Comparison of ENCODE assay signal across 9 cellular contexts in the genomic region with DNA sequence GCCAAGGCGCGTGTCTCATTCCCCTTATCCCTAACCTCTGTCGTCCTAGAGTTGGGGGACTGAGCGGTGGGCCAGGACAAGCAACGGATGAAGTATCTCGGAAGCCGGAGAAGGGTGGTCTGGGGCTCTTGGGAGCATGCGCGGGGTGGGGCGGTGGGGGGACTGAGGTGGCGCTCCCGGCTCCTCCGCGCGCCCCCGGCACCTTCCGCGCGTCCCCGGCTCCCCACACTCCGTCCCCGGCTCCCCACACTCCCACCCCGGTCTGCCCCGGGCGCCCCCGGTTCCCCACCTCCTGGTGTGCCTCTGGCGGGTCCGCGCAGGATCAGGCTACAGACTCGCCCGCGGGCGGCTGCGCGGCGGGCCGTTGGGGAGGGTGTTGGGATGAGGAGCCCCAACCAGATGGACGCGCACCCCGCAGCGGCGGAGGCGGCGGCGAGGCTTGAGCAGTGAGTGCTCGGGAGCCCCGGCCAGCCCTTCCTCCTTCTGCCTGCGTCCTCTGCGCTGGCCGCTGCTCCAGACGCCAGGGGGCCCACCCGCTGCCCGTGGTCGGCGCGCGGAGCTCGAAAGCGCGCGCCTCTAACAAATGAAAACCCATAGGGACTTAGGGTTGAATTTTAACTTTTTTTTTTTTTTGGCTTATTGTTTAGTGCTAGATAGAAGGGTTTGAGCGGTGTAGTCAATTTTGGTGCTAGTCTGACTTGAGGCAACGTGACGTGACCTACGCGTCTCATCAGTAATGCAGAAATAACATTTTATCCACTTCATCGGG. TPM values are rescaled to one million over a fixed set of nuclear protein-coding genes. Genes with fewer than 3 reads are reported as not detected.
DNase-seq lines count a peak whose midpoint lies in the region; ATAC-seq and TF ChIP-seq lines count a peak whose summit lies in the region.
"Had no signal": no experiment of that assay in that cellular context is flagged by ENCODE, and none has a peak within 500 bp of the region (broad histone marks: within the 10 kb centered on the region; RNA-seq: fewer than 3 reads in every experiment).

No MANE protein-coding gene starts in this region.

- intact Hi-C loops in body of pancreas (cut with DNase I) = no loop called here
- intact Hi-C loops in testis (cut with DNase I; ENCODE audit: low total_unique reads) = no loop called here

- H3K9me2 ChIP-seq in Loucy (replicated peaks; ENCODE audit: low read depth, low read length) = no peaks in the 10 kb centered on the region

- H3K27me3 ChIP-seq in Loucy (ENCODE audit: insufficient read depth, low read length, poor library complexity, severe bottlenecking) (peaks cover 10% of the 10 kb centered on the region), body of pancreas (peaks cover 0 to 5% of the 10 kb centered on the region in 2 donors), testis (no peaks in the 10 kb centered on the region)

- WGBS in body of pancreas, 2 donors = 3 to 8% methylated on average over 32 to 67 of the region's 67 CpGs
- WGBS in testis, 2 donors = 4% methylated on average over 36 to 66 of the region's 67 CpGs

- H3K4me3 ChIP-seq in Loucy (ENCODE audit: low read length, poor library complexity, severe bottlenecking) (peak overlapping the region; percentile 69), body of pancreas (no peak overlapping the region), testis (peak overlapping the region; percentile 44 to 64)

- peak overlapping the region; percentile 80 for H3K4me2 ChIP-seq in Loucy (ENCODE audit: low read depth, low read length, poor library complexity, severe bottlenecking)

- no peaks in the 10 kb centered on the region for H3K4me1 ChIP-seq in Loucy (ENCODE audit: insufficient read depth, low read length, poor library complexity, severe bottlenecking)
- peaks cover 8% of the 10 kb centered on the region for H3K4me1 ChIP-seq in body of pancreas
- peaks cover 3% of the 10 kb centered on the region for H3K4me1 ChIP-seq in testis

- peak; percentile 48 for TF ChIP-seq CTCF in Loucy (conservative IDR thresholded peaks at IDR 0.05; ENCODE audit: low read length)
- TF ChIP-seq CTCF in body of pancreas (IDR thresholded peaks at IDR 0.05) = peak in 5 of 7 experiments; percentile 3 to 31 (median 17)
- TF ChIP-seq CTCF in testis (IDR thresholded peaks at IDR 0.05) = peak in 1 of 3 experiments; percentile 29

- TF ChIP-seq POLR2A in body of pancreas (IDR thresholded peaks at IDR 0.05) = no peak
- TF ChIP-seq POLR2A in testis (IDR thresholded peaks at IDR 0.05) = no peak

- H3K9me3 ChIP-seq in Loucy (ENCODE audit: insufficient read depth, low read depth, low read length) = no peaks in the 10 kb centered on the region
- H3K9me3 ChIP-seq in body of pancreas = no peaks in the 10 kb centered on the region
- no peaks in the 10 kb centered on the region for H3K9me3 ChIP-seq in testis

- no peaks in the 10 kb centered on the region for H3K36me3 ChIP-seq in Loucy (ENCODE audit: insufficient read depth, low read length)
- H3K36me3 ChIP-seq in body of pancreas (replicated peaks in 1 of 2; ENCODE audit: insufficient read depth in 1 of 2, low read depth in 2 of 2) = no peaks in the 10 kb centered on the region
- H3K36me3 ChIP-seq in testis (ENCODE audit: low read depth, missing control alignments) = no peaks in the 10 kb centered on the region

- ATAC-seq in body of pancreas (no peak), HG02623 (IDR thresholded peaks at IDR 0.05; ENCODE audit: unreplicated experiment) (no peak)

- H3K27ac ChIP-seq in body of pancreas (no peak overlapping the region), testis (peak overlapping the region in 1 of 2 donors; percentile 68)

- H3K79me2 ChIP-seq in Loucy (ENCODE audit: insufficient read depth, low read length) = no peaks in the 10 kb centered on the region

- no peaks in the 10 kb centered on the region for H3F3A ChIP-seq in Loucy (ENCODE audit: low read depth)

- peak overlapping the region; percentile 51 for H3K9ac ChIP-seq in Loucy (ENCODE audit: low read depth, low read length, poor library complexity, severe bottlenecking)

- H4K20me1 ChIP-seq in Loucy (ENCODE audit: insufficient read depth, low read length, poor library complexity, severe bottlenecking) = no peaks in the 10 kb centered on the region

- DNase-seq in GM03348 (ENCODE audit: low spot score) = peak; percentile 67
- peak in 3 of 4 donors; percentile 16 to 47 (median 17) for DNase-seq in body of pancreas
- peak; percentile 81 for DNase-seq in islet precursor cell
- DNase-seq in testis = peak; percentile 81
- DNase-seq in NCI-H2196 treated with DMSO at 0.1 percent for 48 hours (lab: John Stamatoyannopoulos, UW; ENCODE audit: unreplicated experiment) = no peak
- DNase-seq in T-helper 9 cell = no peak

- H2AFZ ChIP-seq in Loucy (ENCODE audit: low read length) = peak overlapping the region; percentile 94; the same call in 1 of the 2 replicates

RNA-seq across cellular contexts. Expression of gene CRYM, which starts 5.6 kb away (rescaled TPM):
- total RNA-seq in body of pancreas (under 1 TPM in 1 of 2 donors, not detected in 1; 0.78 TPM), testis (10 to 100 TPM; 14.6 to 63.4 TPM)
- 11.1 TPM for polyA plus RNA-seq in testis (ENCODE audit: insufficient read depth, low read depth, low replicate concordance)
- total RNA-seq: T-helper 1 cell treated with Interleukin-12 subunit alpha and Interleukin-12 subunit beta and Interleukin-4 antibody, amounts not matched to agents 30 ng/mL and 1 ng/mL, for 36 hours had no signal

RNA-seq across cellular contexts. Expression of gene ANKS4B, which starts 50.2 kb away (rescaled TPM):
- total RNA-seq in body of pancreas = under 1 TPM in 1 of 2 donors, not detected in 1; 0.78 TPM
- under 1 TPM; 0.12 to 0.24 TPM for total RNA-seq in testis
- polyA plus RNA-seq in testis (ENCODE audit: insufficient read depth, low read depth, low replicate concordance) = 0.40 TPM
- total RNA-seq: T-helper 1 cell treated with Interleukin-12 subunit alpha and Interleukin-12 subunit beta and Interleukin-4 antibody, amounts not matched to agents 30 ng/mL and 1 ng/mL, for 36 hours had no signal

Comparison
In these comparisons a context has a peak if more than half of its experiments do, and no peak if none do; other contexts are left out.
1. DNase-seq: peak in GM03348 (single experiment), body of pancreas (3 of 4), islet precursor cell (single experiment) and testis (single experiment); none in NCI-H2196 treated with DMSO at 0.1 percent for 48 hours (single experiment) and T-helper 9 cell (single experiment).
2. H3K4me3 ChIP-seq: peak in Loucy (single experiment) and testis (2 of 2); none in body of pancreas (0 of 2).
3. RNA of gene CRYM, which starts 5.6 kb away (total RNA-seq): 14.6 to 63.4 TPM in testis; 0.78 TPM in body of pancreas; every median in the first group is over 4 times any median in the second.